ENCODE assay signal across 24 cellular contexts in genomic region chr9:26722755-26723154, GRCh38.
"Had no signal": no experiment of that assay in that cellular context is flagged by ENCODE, and none has a peak within 500 bp of the region (broad histone marks: within the 10 kb centered on the region; RNA-seq: fewer than 3 reads in every experiment).

No MANE protein-coding gene starts in this region.

- H3K27me3 Mint-ChIP-seq: activated naive CD4-positive, alpha-beta T cell treated with anti-CD3 and anti-CD28 coated beads, Interleukin-2, amount 10 ng/mL, durations not matched to agents 7 days and 5 days had no signal

- H3K9me3 Mint-ChIP-seq: activated CD4-positive, alpha-beta memory T cell treated with anti-CD3 and anti-CD28 coated beads, Interleukin-2, amount 10 ng/mL, durations not matched to agents 7 days and 5 days; activated naive CD4-positive, alpha-beta T cell treated with anti-CD3 and anti-CD28 coated beads, Interleukin-2, amount 10 ng/mL, durations not matched to agents 7 days and 5 days; activated naive CD8-positive, alpha-beta T cell treated with anti-CD3 and anti-CD28 coated beads for 36 hours; brain had no signal

- H3K4me3 ChIP-seq: PC-9 had no signal

- ATAC-seq: activated CD8-positive, alpha-beta memory T cell treated with anti-CD3 and anti-CD28 coated beads, Interleukin-2, amount 10 ng/mL, durations not matched to agents 7 days and 5 days; Right ventricle myocardium inferior had no signal

- H3K27ac ChIP-seq: PC-9, RWPE1, WERI-Rb-1 had no signal

- DNase-seq: activated CD4-positive, alpha-beta T cell treated with anti-CD3 and anti-CD28 coated beads for 1 hour; activated CD4-positive, CD25-positive, alpha-beta regulatory T cell; activated CD8-positive, alpha-beta memory T cell treated with anti-CD3 and anti-CD28 coated beads for 24 hours; activated CD8-positive, alpha-beta memory T cell treated with anti-CD3 and anti-CD28 coated beads, Interleukin-2, amount 10 ng/mL, durations not matched to agents 7 days and 5 days; activated effector memory CD4-positive, alpha-beta T cell treated with Interleukin-2 at 50 U/mL for 16 hours; activated naive CD4-positive, alpha-beta T cell treated with anti-CD3 and anti-CD28 coated beads, Interleukin-2, amount 10 ng/mL, durations not matched to agents 7 days and 5 days; cerebellar nuclear complex; NCI-H1105; NCI-H1417 treated with DMSO at 0.1 percent for 48 hours; NCI-H187 treated with DMSO at 0.1 percent for 48 hours; NCI-H2081 treated with DMSO at 0.1 percent for 48 hours; NCI-H524 treated with DMSO at 0.1 percent for 48 hours; NK-92 treated with Interleukin-12 subunit alpha and Interleukin-12 subunit beta, amount 100 ng/mL, for 24 hours; SIG-M5; T1000 had no signal

- H3K36me3 Mint-ChIP-seq: activated CD8-positive, alpha-beta memory T cell treated with anti-CD3 and anti-CD28 coated beads, Interleukin-2, amount 10 ng/mL, durations not matched to agents 7 days and 5 days; activated naive CD4-positive, alpha-beta T cell treated with anti-CD3 and anti-CD28 coated beads, Interleukin-2, amount 10 ng/mL, durations not matched to agents 7 days and 5 days; activated naive CD8-positive, alpha-beta T cell treated with anti-CD3 and anti-CD28 coated beads for 36 hours; brain had no signal

- H3K27ac Mint-ChIP-seq: activated CD4-positive, alpha-beta memory T cell treated with anti-CD3 and anti-CD28 coated beads, Interleukin-2, amount 10 ng/mL, durations not matched to agents 7 days and 5 days; activated CD8-positive, alpha-beta memory T cell treated with anti-CD3 and anti-CD28 coated beads, Interleukin-2, amount 10 ng/mL, durations not matched to agents 7 days and 5 days; activated naive CD4-positive, alpha-beta T cell treated with anti-CD3 and anti-CD28 coated beads, Interleukin-2, amount 10 ng/mL, durations not matched to agents 7 days and 5 days; activated naive CD8-positive, alpha-beta T cell treated with anti-CD3 and anti-CD28 coated beads for 36 hours had no signal

- H3K4me1 Mint-ChIP-seq: activated CD4-positive, alpha-beta memory T cell treated with anti-CD3 and anti-CD28 coated beads, Interleukin-2, amount 10 ng/mL, durations not matched to agents 7 days and 5 days; activated CD8-positive, alpha-beta memory T cell treated with anti-CD3 and anti-CD28 coated beads, Interleukin-2, amount 10 ng/mL, durations not matched to agents 7 days and 5 days; activated naive CD4-positive, alpha-beta T cell treated with anti-CD3 and anti-CD28 coated beads, Interleukin-2, amount 10 ng/mL, durations not matched to agents 7 days and 5 days had no signal

- H2AFZ ChIP-seq: PC-9 had no signal

- H3K36me3 ChIP-seq: WERI-Rb-1 had no signal

- H3K4me3 Mint-ChIP-seq: activated CD4-positive, alpha-beta memory T cell treated with anti-CD3 and anti-CD28 coated beads, Interleukin-2, amount 10 ng/mL, durations not matched to agents 7 days and 5 days; activated CD8-positive, alpha-beta memory T cell treated with anti-CD3 and anti-CD28 coated beads, Interleukin-2, amount 10 ng/mL, durations not matched to agents 7 days and 5 days; activated naive CD4-positive, alpha-beta T cell treated with anti-CD3 and anti-CD28 coated beads, Interleukin-2, amount 10 ng/mL, durations not matched to agents 7 days and 5 days; activated naive CD8-positive, alpha-beta T cell treated with anti-CD3 and anti-CD28 coated beads for 36 hours had no signal

- H3K4me2 ChIP-seq: PC-9 had no signal

- FAIRE-seq: bronchial epithelial cell, RCC 7860 had no signal
